In the genomic region with DNA sequence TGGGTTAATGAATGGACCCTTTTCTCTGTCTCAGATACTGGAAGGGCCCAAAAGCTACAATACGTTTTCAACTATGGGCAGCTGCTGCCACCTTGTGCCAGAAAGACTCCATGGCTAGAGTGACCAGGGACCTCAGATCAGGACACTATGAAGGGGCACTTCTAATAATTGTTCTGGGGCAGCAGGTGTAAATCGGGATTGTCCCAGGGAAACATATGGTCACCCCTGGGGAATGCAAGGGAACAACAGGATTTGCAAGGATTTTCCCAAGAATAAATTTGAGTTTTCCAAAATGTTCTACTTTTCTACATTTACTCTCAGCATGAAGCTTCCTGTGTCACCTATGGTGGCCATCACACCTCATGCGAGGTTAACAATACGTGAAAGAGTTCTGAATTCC, we compare ENCODE assay signal across 1 cellular context.
TF ChIP-seq lines count a peak whose summit lies in the region.

No MANE protein-coding gene starts in this region.

TF ChIP-seq in HCT116, 20 proteins besides CTCF, POLR2A, EP300 and RAD21 (continued from another document):
- TF ChIP-seq, protein P1, sequence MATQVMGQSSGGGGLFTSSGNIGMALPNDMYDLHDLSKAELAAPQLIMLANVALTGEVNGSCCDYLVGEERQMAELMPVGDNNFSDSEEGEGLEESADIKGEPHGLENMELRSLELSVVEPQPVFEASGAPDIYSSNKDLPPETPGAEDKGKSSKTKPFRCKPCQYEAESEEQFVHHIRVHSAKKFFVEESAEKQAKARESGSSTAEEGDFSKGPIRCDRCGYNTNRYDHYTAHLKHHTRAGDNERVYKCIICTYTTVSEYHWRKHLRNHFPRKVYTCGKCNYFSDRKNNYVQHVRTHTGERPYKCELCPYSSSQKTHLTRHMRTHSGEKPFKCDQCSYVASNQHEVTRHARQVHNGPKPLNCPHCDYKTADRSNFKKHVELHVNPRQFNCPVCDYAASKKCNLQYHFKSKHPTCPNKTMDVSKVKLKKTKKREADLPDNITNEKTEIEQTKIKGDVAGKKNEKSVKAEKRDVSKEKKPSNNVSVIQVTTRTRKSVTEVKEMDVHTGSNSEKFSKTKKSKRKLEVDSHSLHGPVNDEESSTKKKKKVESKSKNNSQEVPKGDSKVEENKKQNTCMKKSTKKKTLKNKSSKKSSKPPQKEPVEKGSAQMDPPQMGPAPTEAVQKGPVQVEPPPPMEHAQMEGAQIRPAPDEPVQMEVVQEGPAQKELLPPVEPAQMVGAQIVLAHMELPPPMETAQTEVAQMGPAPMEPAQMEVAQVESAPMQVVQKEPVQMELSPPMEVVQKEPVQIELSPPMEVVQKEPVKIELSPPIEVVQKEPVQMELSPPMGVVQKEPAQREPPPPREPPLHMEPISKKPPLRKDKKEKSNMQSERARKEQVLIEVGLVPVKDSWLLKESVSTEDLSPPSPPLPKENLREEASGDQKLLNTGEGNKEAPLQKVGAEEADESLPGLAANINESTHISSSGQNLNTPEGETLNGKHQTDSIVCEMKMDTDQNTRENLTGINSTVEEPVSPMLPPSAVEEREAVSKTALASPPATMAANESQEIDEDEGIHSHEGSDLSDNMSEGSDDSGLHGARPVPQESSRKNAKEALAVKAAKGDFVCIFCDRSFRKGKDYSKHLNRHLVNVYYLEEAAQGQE (IDR thresholded peaks at IDR 0.05; ENCODE audit: low read depth) = no peak
- TF ChIP-seq SP1 (IDR thresholded peaks at IDR 0.05; ENCODE audit: low read depth) = no peak
- no peak for TF ChIP-seq SRF (IDR thresholded peaks at IDR 0.05; ENCODE audit: low read depth)
- TF ChIP-seq ATF3 (IDR thresholded peaks at IDR 0.05) = no peak
- TF ChIP-seq ZNF274 (IDR thresholded peaks at IDR 0.05; ENCODE audit: low read depth, low read length) = no peak
- no peak for TF ChIP-seq EZH2phosphoT487 (IDR thresholded peaks at IDR 0.05; ENCODE audit: borderline replicate concordance)
- TF ChIP-seq ZFX (IDR thresholded peaks at IDR 0.05) = no peak
- no peak for TF ChIP-seq EZH2 (IDR thresholded peaks at IDR 0.05)
- TF ChIP-seq TCF7L2 (IDR thresholded peaks at IDR 0.05; ENCODE audit: borderline replicate concordance, extremely low read depth, insufficient read depth, insufficient read length) = no peak
- TF ChIP-seq CBX3 (IDR thresholded peaks at IDR 0.05; ENCODE audit: low read depth) = no peak
- TF ChIP-seq EGR1 (IDR thresholded peaks at IDR 0.05; ENCODE audit: low read depth) = no peak
